ENCODE assay signal across 11 cellular contexts in genomic region chr5:172898513-172899369, GRCh38.
DNase-seq lines count a peak whose midpoint lies in the region; ATAC-seq and TF ChIP-seq lines count a peak whose summit lies in the region.
"Had no signal": no experiment of that assay in that cellular context is flagged by ENCODE, and none has a peak within 500 bp of the region (broad histone marks: within the 10 kb centered on the region; RNA-seq: fewer than 3 reads in every experiment).

No MANE protein-coding gene starts in this region.

- H3K27me3 ChIP-seq in mucosa of rectum (ENCODE audit: control insufficient read depth in 2 of 2, insufficient read depth in 2 of 2, low read length in 2 of 2), result no peaks in the 10 kb centered on the region

- peak overlapping the region; percentile 100 for H3K27ac ChIP-seq in RWPE1
- H3K27ac ChIP-seq in coronary artery, result peak overlapping the region; percentile 90 to 95
- peak overlapping the region; percentile 66 to 74 for H3K27ac ChIP-seq in mucosa of rectum (ENCODE audit: low read depth in 2 of 2, low read length in 2 of 2)
- H3K27ac ChIP-seq in substantia nigra (ENCODE audit: low read depth, low read length, poor library complexity, severe bottlenecking), result peak overlapping the region; percentile 35

- POLR2A ChIA-PET in RWPE1 (lab: Yijun Ruan, JAX; ENCODE audit: low non-redundant PET), result no interaction called here

- ATAC-seq in HG02642 (IDR thresholded peaks at IDR 0.05; ENCODE audit: poor library complexity, unreplicated experiment), result no peak
- ATAC-seq: activated T-cell treated with anti-CD3 and anti-CD28 coated beads, Interleukin-2, amount 50 U/mL, for 72 hours had no signal

- H3K9me3 ChIP-seq in mucosa of rectum (ENCODE audit: control insufficient read depth in 2 of 2, low read length in 2 of 2), result no peaks in the 10 kb centered on the region

- DNase-seq in RWPE1 (ENCODE audit: low spot score) (no peak), coronary artery (ENCODE audit: low spot score) (no peak), substantia nigra (lab: John Stamatoyannopoulos, UW) (no peak), occipital lobe (lab: John Stamatoyannopoulos, UW) (no peak), nucleus accumbens (lab: John Stamatoyannopoulos, UW) (no peak)
- no peak for DNase-seq in stimulated activated naive CD4-positive, alpha-beta T cell treated with Interleukin-2 at 50 U/mL for 16 hours (lab: John Stamatoyannopoulos, UW)
- DNase-seq: activated T-cell treated with anti-CD3 and anti-CD28 coated beads, Interleukin-2, amount 50 U/mL, for 72 hours; DMS53; NCI-H146 had no signal

- CTCF ChIA-PET in RWPE1 (lab: Yijun Ruan, JAX), result interaction anchor here (0.6 to 1.2 kb wide), 2 partner anchors 128 to 163 kb away, joined by 3 to 7 read pairs; partner anchors contain the start of gene DUSP1

- no peak for TF ChIP-seq CTCF in RWPE1 (conservative IDR thresholded peaks at IDR 0.05; ENCODE audit: low read depth)
- TF ChIP-seq CTCF in coronary artery (IDR thresholded peaks at IDR 0.05), result no peak

- peaks cover 8 to 13% of the 10 kb centered on the region in 2 donors for H3K4me1 ChIP-seq in mucosa of rectum (ENCODE audit: control insufficient read depth in 2 of 2, insufficient read depth in 2 of 2, low read length in 2 of 2)

- peaks cover 30 to 42% of the 10 kb centered on the region in 2 donors for H3K36me3 ChIP-seq in mucosa of rectum (ENCODE audit: control insufficient read depth in 2 of 2, insufficient read depth in 2 of 2, low read length in 2 of 2)

- H3K4me3 ChIP-seq in coronary artery (no peak overlapping the region), mucosa of rectum (ENCODE audit: low read length in 2 of 2) (no peak overlapping the region)

- peak overlapping the region in 1 of 2 donors; percentile 38 for H3K9ac ChIP-seq in mucosa of rectum (ENCODE audit: low read depth in 1 of 2, low read length in 2 of 2)

Comparison
In these comparisons a context has a peak if more than half of its experiments do, and no peak if none do; other contexts are left out.
1. H3K27ac ChIP-seq: peak in every context shown above with its lines; median percentile 100 in RWPE1; 92 in coronary artery; 70 in mucosa of rectum; 35 in substantia nigra.